ENCODE assay signal across 8 cellular contexts in the genomic region with DNA sequence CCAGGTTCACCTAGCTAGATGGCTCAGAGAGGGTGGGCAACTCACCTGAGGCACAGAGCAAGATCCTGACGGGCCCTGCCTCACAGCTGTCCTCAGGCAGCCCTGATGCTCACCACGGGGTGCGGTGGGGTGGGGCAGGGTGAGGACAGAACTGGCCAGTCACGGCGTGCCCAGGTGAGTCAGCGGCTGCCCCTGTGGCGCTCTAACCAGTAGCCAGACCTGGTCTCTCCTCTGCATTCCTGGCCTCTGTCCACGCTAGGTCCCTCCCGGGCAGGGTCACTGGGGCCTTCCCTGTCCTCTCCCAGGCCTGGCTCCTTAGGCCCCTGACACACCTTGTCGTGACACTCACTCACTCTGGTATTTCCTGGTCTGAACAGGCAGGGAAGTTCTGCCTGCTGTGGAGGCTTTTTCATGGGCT. TPM values are rescaled to one million over a fixed set of nuclear protein-coding genes. Genes with fewer than 3 reads are reported as not detected.
A peak's percentile ranks its signal among the peaks of the same experiment; 100 is the strongest.
DNase-seq lines count a peak whose midpoint lies in the region; ATAC-seq and TF ChIP-seq lines count a peak whose summit lies in the region.

No MANE protein-coding gene starts in this region.

- peak overlapping the region in 1 of 2 donors; percentile 70 for H3K27ac Mint-ChIP-seq in natural killer cell

- H3K4me1 ChIP-seq in KMS-11 (ENCODE audit: low read depth, poor library complexity, severe bottlenecking): no peaks in the 10 kb centered on the region
- peaks cover 57% of the 10 kb centered on the region for H3K4me1 ChIP-seq in effector memory CD4-positive, alpha-beta T cell (ENCODE audit: control insufficient read depth, insufficient read depth, low read length, poor library complexity, severe bottlenecking)

- no peak for ATAC-seq in natural killer cell

- H3K36me3 ChIP-seq in BJ (ENCODE audit: control insufficient read depth, insufficient read depth, low read length): no peaks in the 10 kb centered on the region
- no peaks in the 10 kb centered on the region for H3K36me3 ChIP-seq in KMS-11 (ENCODE audit: insufficient read depth)
- peaks cover 2% of the 10 kb centered on the region for H3K36me3 ChIP-seq in effector memory CD4-positive, alpha-beta T cell (ENCODE audit: control insufficient read depth, insufficient read depth, low read length)
- H3K36me3 ChIP-seq in brain microvascular endothelial cell (replicated peaks): no peaks in the 10 kb centered on the region

- peaks cover 4 to 32% of the 10 kb centered on the region in 2 donors for H3K4me1 Mint-ChIP-seq in natural killer cell

- H3K27me3 ChIP-seq in BJ (ENCODE audit: control insufficient read depth, insufficient read depth, low read length) (no peaks in the 10 kb centered on the region; the same call in 1 of the 2 replicates), KMS-11 (ENCODE audit: insufficient read depth, low read depth) (no peaks in the 10 kb centered on the region; the same call in 1 of the 2 replicates), brain microvascular endothelial cell (replicated peaks) (no peaks in the 10 kb centered on the region)
- no peaks in the 10 kb centered on the region for H3K27me3 ChIP-seq in effector memory CD4-positive, alpha-beta T cell (replicated peaks; ENCODE audit: control insufficient read depth, insufficient read depth, low read length, poor library complexity, severe bottlenecking)

- intact Hi-C loops in natural killer cell (cut with micrococcal nuclease): no loop called here

- no peak overlapping the region for H3K9ac ChIP-seq in KMS-11

- in situ Hi-C loops in brain microvascular endothelial cell (cut with HindIII; ENCODE audit: low pct_ligation_motif_present, low sequenced_read_pairs): no loop called here

- CTCF ChIA-PET in BJ (lab: Yijun Ruan, JAX): interaction anchor here (0.6 to 1.9 kb wide), 7 partner anchors 13 to 244 kb away, joined by 3 to 6 read pairs (median 3); partner anchors contain the start of gene PTH1R

- H3K9me3 ChIP-seq in effector memory CD4-positive, alpha-beta T cell (ENCODE audit: control insufficient read depth, low read length): no peaks in the 10 kb centered on the region

- no peak for TF ChIP-seq CTCF in BJ (IDR thresholded peaks at IDR 0.05; ENCODE audit: insufficient read depth, low read depth, low read length)
- TF ChIP-seq CTCF in KMS-11 (conservative IDR thresholded peaks at IDR 0.05; ENCODE audit: low read depth, low read length): no peak
- no peak for TF ChIP-seq CTCF in natural killer cell (IDR thresholded peaks at IDR 0.05)
- TF ChIP-seq CTCF in brain microvascular endothelial cell (IDR thresholded peaks at IDR 0.05; ENCODE audit: low read depth, low read length, missing control alignments): no peak

- POLR2A ChIA-PET in BJ (lab: Charles Lee): no interaction called here

- peaks cover 0 to 15% of the 10 kb centered on the region in 2 donors for H3K27me3 Mint-ChIP-seq in natural killer cell (ENCODE audit: low read depth in 2 of 2)

- DNase-seq in BJ (ENCODE audit: low read depth) (no peak), natural killer cell (no peak), SHP77 (lab: John Stamatoyannopoulos, UW) (no peak), brain microvascular endothelial cell (no peak), DMS153 treated with DMSO at 0.1 percent for 48 hours (lab: John Stamatoyannopoulos, UW; ENCODE audit: unreplicated experiment) (no peak), Ammon's horn (ENCODE audit: low spot score) (no peak)
- DNase-seq in effector memory CD4-positive, alpha-beta T cell: no peak

- no peaks in the 10 kb centered on the region for H4K20me1 ChIP-seq in KMS-11 (ENCODE audit: insufficient read depth)

- peak overlapping the region; percentile 74 for H3K4me3 Mint-ChIP-seq in natural killer cell

- peak overlapping the region; percentile 63; the same call in 1 of the 2 replicates for H3K4me2 ChIP-seq in KMS-11

- H2AFZ ChIP-seq in KMS-11 (ENCODE audit: low read depth): no peak overlapping the region

- no peaks in the 10 kb centered on the region for H3K79me2 ChIP-seq in KMS-11 (ENCODE audit: insufficient read depth, low read depth)

- H3K9me3 Mint-ChIP-seq in natural killer cell: no peaks in the 10 kb centered on the region

- no peaks in the 10 kb centered on the region for H3K36me3 Mint-ChIP-seq in natural killer cell

- H3K4me3 ChIP-seq in BJ (ENCODE audit: low read depth, low read length) (peak overlapping the region; percentile 71), KMS-11 (IDR thresholded peaks at IDR 0.05; ENCODE audit: insufficient read depth, low read depth, low read length) (no peak overlapping the region), brain microvascular endothelial cell (ENCODE audit: low read depth, low read length) (no peak overlapping the region)
- peak overlapping the region; percentile 77 for H3K4me3 ChIP-seq in effector memory CD4-positive, alpha-beta T cell (ENCODE audit: insufficient read depth, low read depth, low read length, poor library complexity, severe bottlenecking)

- H3K27ac ChIP-seq in KMS-11 (no peak overlapping the region), brain microvascular endothelial cell (no peak overlapping the region)
- peak overlapping the region; percentile 69 for H3K27ac ChIP-seq in effector memory CD4-positive, alpha-beta T cell (ENCODE audit: insufficient read depth, low read length, poor library complexity, severe bottlenecking)

RNA-seq across cellular contexts. Expression of gene ALS2CL, which starts 0.9 kb away (rescaled TPM):
- polyA plus RNA-seq in BJ (2011; rRNA removed): 3.2 and 7.2 TPM in 2 replicates
- polyA minus RNA-seq in BJ (2011; rRNA and poly(A)+ RNA removed): 3.2 and 4.4 TPM in 2 replicates
- total RNA-seq in natural killer cell: 1 to 10 TPM in 1 of 3 donors, under 1 TPM in 2; 0.07 to 1.3 (median 0.70) TPM

RNA-seq across cellular contexts. Expression of gene TMIE, which starts 8.6 kb away (rescaled TPM):
- polyA plus RNA-seq in BJ (2011; rRNA removed): 0.07 and 0.27 TPM in 2 replicates
- not detected in 2 replicates for polyA minus RNA-seq in BJ (2011; rRNA and poly(A)+ RNA removed)
- not detected for total RNA-seq in natural killer cell

RNA-seq across cellular contexts. Expression of gene PRSS50, which starts 25.1 kb away (rescaled TPM):
- polyA plus RNA-seq in BJ (2011; rRNA removed): not detected in 2 replicates
- polyA minus RNA-seq in BJ (2011; rRNA and poly(A)+ RNA removed): not detected in 2 replicates
- total RNA-seq in natural killer cell: under 1 TPM in 1 of 3 donors, not detected in 2; 0.16 TPM

Comparison
In these comparisons a context has a peak if more than half of its experiments do, and no peak if none do; other contexts are left out.
1. H3K4me3 ChIP-seq: peak in BJ (single experiment) and effector memory CD4-positive, alpha-beta T cell (single experiment); none in KMS-11 (single experiment) and brain microvascular endothelial cell (single experiment).